Comparison of ENCODE assay signal across 8 cellular contexts in the genomic region with DNA sequence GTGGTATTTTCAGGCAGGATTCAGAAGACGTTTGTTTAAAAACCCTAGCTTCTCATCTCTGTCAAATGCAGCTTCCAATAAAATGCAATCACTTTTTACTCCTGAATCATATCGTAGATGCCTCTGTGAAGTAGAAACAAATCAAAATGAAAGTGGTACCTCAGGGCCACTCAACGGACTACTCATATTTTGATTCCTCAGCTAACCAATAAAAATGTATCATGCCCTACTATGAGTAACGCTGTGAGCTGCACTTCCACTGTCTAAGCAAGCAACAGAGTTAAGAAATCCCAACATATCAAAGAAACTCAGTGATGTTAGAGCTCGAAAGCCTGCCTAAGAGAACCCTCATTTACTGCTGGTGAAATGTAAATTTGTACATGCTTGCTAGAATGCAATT.
DNase-seq lines count a peak whose midpoint lies in the region; ATAC-seq and TF ChIP-seq lines count a peak whose summit lies in the region.

No MANE protein-coding gene starts in this region.

- H3K23ac ChIP-seq in mesenchymal stem cell (ENCODE audit: low read length in 2 of 2): no peak overlapping the region

- H3K27ac Mint-ChIP-seq in endodermal cell: no peak overlapping the region

- H2AK5ac ChIP-seq in mesenchymal stem cell (ENCODE audit: low read length, severe bottlenecking): no peak overlapping the region

- no peak for TF ChIP-seq CTCF in endodermal cell (conservative IDR thresholded peaks at IDR 0.05)

- H2AFZ ChIP-seq in mesenchymal stem cell (ENCODE audit: low read depth, low read length): no peak overlapping the region

- H3K4me3 Mint-ChIP-seq in endodermal cell: no peak overlapping the region

- H3K9me3 ChIP-seq in mesenchymal stem cell (ENCODE audit: control insufficient read depth, low read length): no peaks in the 10 kb centered on the region
- no peaks in the 10 kb centered on the region for H3K9me3 ChIP-seq in endodermal cell (ENCODE audit: control insufficient read depth, low read length)

- H3K14ac ChIP-seq in mesenchymal stem cell (ENCODE audit: low read length in 2 of 2): no peak overlapping the region

- peak; percentile 61 for DNase-seq in RKO (ENCODE audit: low spot score)
- no peak for DNase-seq in mesenchymal stem cell
- no peak for DNase-seq in left colon
- no peak for DNase-seq in endodermal cell
- DNase-seq in activated effector memory CD4-positive, alpha-beta T cell treated with anti-CD3 and anti-CD28 coated beads, Interleukin-2, amount 50 U/mL, for 16 hours: no peak
- DNase-seq in NCI-H82 (lab: John Stamatoyannopoulos, UW): no peak

- H3K27ac ChIP-seq in mesenchymal stem cell (ENCODE audit: low read length, poor library complexity, severe bottlenecking) (no peak overlapping the region), endodermal cell (ENCODE audit: low read depth, low read length) (no peak overlapping the region)

- H3K9ac ChIP-seq in mesenchymal stem cell (ENCODE audit: low read length): peak overlapping the region; percentile 63
- H3K9ac ChIP-seq in endodermal cell (ENCODE audit: extremely low read depth, low read length, poor library complexity, severe bottlenecking): no peak overlapping the region

- no peak overlapping the region for H3K4ac ChIP-seq in mesenchymal stem cell (ENCODE audit: low read depth in 1 of 2, low read length in 2 of 2)

- H3K9me3 Mint-ChIP-seq in endodermal cell: no peaks in the 10 kb centered on the region

- H4K8ac ChIP-seq in mesenchymal stem cell (ENCODE audit: low read length): no peak overlapping the region

- H2BK120ac ChIP-seq in mesenchymal stem cell (ENCODE audit: low read depth, low read length): no peak overlapping the region

- no peak overlapping the region for H2BK15ac ChIP-seq in mesenchymal stem cell (ENCODE audit: low read depth, poor library complexity, severe bottlenecking)

- intact Hi-C loops in left colon (cut with DNase I, micrococcal nuclease): no loop called here

- WGBS in mesenchymal stem cell: 96% methylated on average over 3 of the region's 5 CpGs
- WGBS in endodermal cell (ENCODE audit: insufficient coverage in 1 of 2, insufficient read length in 1 of 2), 2 experiments: 73 to 97% methylated on average over 3 to 5 of the region's 5 CpGs

- peaks cover 3% of the 10 kb centered on the region for H3K4me1 Mint-ChIP-seq in endodermal cell

- H4K91ac ChIP-seq in mesenchymal stem cell (ENCODE audit: low read length): no peak overlapping the region

- no peak overlapping the region for H2BK5ac ChIP-seq in mesenchymal stem cell (ENCODE audit: low read depth, low read length, poor library complexity, severe bottlenecking)

- peaks cover 3% of the 10 kb centered on the region for H3K79me1 ChIP-seq in mesenchymal stem cell (replicated peaks; ENCODE audit: low read length, poor library complexity, severe bottlenecking)

- peak overlapping the region in 1 of 2 experiments; percentile 65 for H3K4me3 ChIP-seq in mesenchymal stem cell (ENCODE audit: insufficient read depth in 1 of 2, low read depth in 1 of 2, low read length in 2 of 2)
- no peak overlapping the region for H3K4me3 ChIP-seq in endodermal cell (ENCODE audit: low read length)

- H3K4me2 ChIP-seq in mesenchymal stem cell (ENCODE audit: low read length, poor library complexity, severe bottlenecking): no peak overlapping the region

- H2BK12ac ChIP-seq in mesenchymal stem cell (ENCODE audit: low read length in 2 of 2): no peak overlapping the region

- H3K4me1 ChIP-seq in mesenchymal stem cell (ENCODE audit: control insufficient read depth, insufficient read depth, low read depth, low read length): no peaks in the 10 kb centered on the region
- H3K4me1 ChIP-seq in endodermal cell (ENCODE audit: control insufficient read depth, insufficient read depth, low read length): no peaks in the 10 kb centered on the region

- H3K18ac ChIP-seq in mesenchymal stem cell (ENCODE audit: low read depth in 1 of 2, low read length in 2 of 2): peak overlapping the region in 1 of 2 experiments; percentile 48

- H3K27me3 ChIP-seq in mesenchymal stem cell (ENCODE audit: control insufficient read depth in 1 of 2, insufficient read depth in 1 of 2, low read length in 2 of 2) (no peaks in the 10 kb centered on the region), endodermal cell (ENCODE audit: control insufficient read depth, insufficient read depth, low read length, poor library complexity, severe bottlenecking) (no peaks in the 10 kb centered on the region)

- H3K36me3 Mint-ChIP-seq in endodermal cell (ENCODE audit: low read depth): no peaks in the 10 kb centered on the region

- ATAC-seq in GM18498 (IDR thresholded peaks at IDR 0.05; ENCODE audit: unreplicated experiment) (peak; percentile 36), HG02571 (IDR thresholded peaks at IDR 0.05; ENCODE audit: unreplicated experiment) (peak; percentile 37), left colon (no peak)

- no peaks in the 10 kb centered on the region for H3K36me3 ChIP-seq in mesenchymal stem cell (ENCODE audit: control insufficient read depth in 1 of 2, insufficient read depth in 2 of 2, low read depth in 1 of 2, low read length in 2 of 2)
- H3K36me3 ChIP-seq in endodermal cell (ENCODE audit: control insufficient read depth, insufficient read depth, low read length): no peaks in the 10 kb centered on the region

- H3K27me3 Mint-ChIP-seq in endodermal cell (ENCODE audit: insufficient read depth): no peaks in the 10 kb centered on the region
